In genomic region chr12:1594045-1594294, GRCh38 we compare ENCODE assay signal across 8 cellular contexts. TPM values are rescaled to one million over a fixed set of nuclear protein-coding genes. Genes with fewer than 3 reads are reported as not detected.
DNase-seq lines count a peak whose midpoint lies in the region; ATAC-seq, FAIRE-seq and TF ChIP-seq lines count a peak whose summit lies in the region.

No MANE protein-coding gene starts in this region.

- in situ Hi-C loops in astrocyte of the cerebellum (cut with HindIII; ENCODE audit: low sequenced_read_pairs), result no loop called here

- peak overlapping the region in 3 of 5 donors; percentile 84 to 89 (median 88) for H3K4me3 Mint-ChIP-seq in immature natural killer cell

- peaks cover 0 to 5% (median 0%) of the 10 kb centered on the region in 3 donors for H3K36me3 Mint-ChIP-seq in immature natural killer cell

- TF ChIP-seq CTCF in astrocyte of the cerebellum (IDR thresholded peaks at IDR 0.05; ENCODE audit: low read depth, low read length, missing control alignments) (no peak), D721Med (IDR thresholded peaks at IDR 0.05; ENCODE audit: insufficient read depth, missing control alignments) (no peak)

- no peaks in the 10 kb centered on the region for H3K9me3 Mint-ChIP-seq in immature natural killer cell

- H3K27ac Mint-ChIP-seq in immature natural killer cell, result peak overlapping the region in 1 of 6 donors; percentile 85

- peaks cover 52 to 59% of the 10 kb centered on the region in 2 donors for H3K4me1 Mint-ChIP-seq in immature natural killer cell

- FAIRE-seq in D721Med (lab: Jason Lieb, UNC), result no peak

- H3K4me3 ChIP-seq in astrocyte of the cerebellum (ENCODE audit: low read depth, low read length), result peak overlapping the region; percentile 62

- peaks cover 6 to 15% (median 15%) of the 10 kb centered on the region in 3 donors for H3K27me3 Mint-ChIP-seq in immature natural killer cell (ENCODE audit: low read depth in 3 of 3)

- ATAC-seq in GM18868 (IDR thresholded peaks at IDR 0.05; ENCODE audit: unreplicated experiment), result peak; percentile 49
- ATAC-seq in HG03060 (IDR thresholded peaks at IDR 0.05; ENCODE audit: low read depth, unreplicated experiment), result peak; percentile 6
- peak; percentile 56 for ATAC-seq in stimulated activated naive CD8-positive, alpha-beta T cell treated with anti-CD3 and anti-CD28 coated beads, Interleukin-15, Interleukin-2, amounts not matched to agents 100 U/mL and 50 U/mL, for 24 hours

- DNase-seq in CD1c-positive myeloid dendritic cell (ENCODE audit: extremely low spot score) (peak; percentile 79), NCI-H69 (lab: John Stamatoyannopoulos, UW) (peak; percentile 84), astrocyte of the cerebellum (ENCODE audit: low read depth) (no peak), immature natural killer cell (no peak), D721Med (ENCODE audit: insufficient read length, low spot score) (no peak)
- DNase-seq in stimulated activated naive CD8-positive, alpha-beta T cell treated with anti-CD3 and anti-CD28 coated beads, Interleukin-15, Interleukin-2, amounts not matched to agents 100 U/mL and 50 U/mL, for 24 hours, result peak; percentile 75

RNA-seq across cellular contexts. Expression of gene FBXL14, which starts 0.4 kb away (rescaled TPM):
- 10 to 100 TPM in 2 of 3 donors, 1 to 10 TPM in 1; 9.4 to 15.1 (median 11.1) TPM for polyA plus RNA-seq in immature natural killer cell

RNA-seq across cellular contexts. Expression of gene WNT5B, which starts 35.1 kb away (rescaled TPM):
- polyA plus RNA-seq in immature natural killer cell, result not detected

Comparison
In these comparisons a context has a peak if more than half of its experiments do, and no peak if none do; other contexts are left out.
1. DNase-seq: peak in CD1c-positive myeloid dendritic cell (single experiment), NCI-H69 (single experiment) and stimulated activated naive CD8-positive, alpha-beta T cell treated with anti-CD3 and anti-CD28 coated beads, Interleukin-15, Interleukin-2, amounts not matched to agents 100 U/mL and 50 U/mL, for 24 hours (single experiment); none in astrocyte of the cerebellum (single experiment), immature natural killer cell (0 of 3) and D721Med (single experiment).
2. ATAC-seq: peak in every context shown above with its lines; median percentile 56 in stimulated activated naive CD8-positive, alpha-beta T cell treated with anti-CD3 and anti-CD28 coated beads, Interleukin-15, Interleukin-2, amounts not matched to agents 100 U/mL and 50 U/mL, for 24 hours; 49 in GM18868; 6 in HG03060.